ENCODE assay signal across 8 cellular contexts in genomic region chr10:89643812-89644690, GRCh38. TPM values are rescaled to one million over a fixed set of nuclear protein-coding genes. Genes with fewer than 3 reads are reported as not detected.
DNase-seq lines count a peak whose midpoint lies in the region; ATAC-seq and TF ChIP-seq lines count a peak whose summit lies in the region.

No MANE protein-coding gene starts in this region.

- H3K36me3 ChIP-seq in HUES6 (ENCODE audit: control insufficient read depth, insufficient read depth, low read length) (peaks cover 2% of the 10 kb centered on the region; the same call in 1 of the 2 replicates), OCI-LY1 (ENCODE audit: insufficient read depth, low read length) (no peaks in the 10 kb centered on the region), mucosa of stomach (ENCODE audit: control insufficient read depth, insufficient read depth, low read length) (no peaks in the 10 kb centered on the region)

- H2AFZ ChIP-seq in OCI-LY1 (ENCODE audit: low read length) = no peak overlapping the region

- no peaks in the 10 kb centered on the region for H3F3A ChIP-seq in OCI-LY1 (ENCODE audit: insufficient read depth, low read length)

- ATAC-seq in GM21515 (IDR thresholded peaks at IDR 0.05; ENCODE audit: unreplicated experiment) (peak; percentile 91), esophagus mucosa (peak; percentile 94)

- peaks cover 23% of the 10 kb centered on the region for H3K79me2 ChIP-seq in OCI-LY1 (ENCODE audit: insufficient read depth, low read length)

- peaks cover 15% of the 10 kb centered on the region for H3K4me1 ChIP-seq in HUES6 (ENCODE audit: control insufficient read depth, insufficient read depth, low read length)
- H3K4me1 ChIP-seq in OCI-LY1 (ENCODE audit: insufficient read depth, low read length, severe bottlenecking) = peaks cover 34% of the 10 kb centered on the region
- peaks cover 27% of the 10 kb centered on the region for H3K4me1 ChIP-seq in mucosa of stomach (ENCODE audit: control insufficient read depth, insufficient read depth, low read length)

- H3K27ac ChIP-seq in HUES6 (ENCODE audit: low read depth, low read length) (peak overlapping the region; percentile 76), OCI-LY1 (ENCODE audit: low read depth, low read length, poor library complexity, severe bottlenecking) (peak overlapping the region; percentile 46)

- DNase-seq in DMS 273 treated with DMSO at 0.1 percent for 48 hours (lab: John Stamatoyannopoulos, UW) (peak; percentile 88), activated T-cell treated with anti-CD3 and anti-CD28 coated beads for 48 hours (ENCODE audit: low read depth) (peak; percentile 58)
- DNase-seq in stimulated activated CD8-positive, alpha-beta memory T cell treated with anti-CD3 and anti-CD28 coated beads, Interleukin-7, amount 100 ng/mL, for 24 hours (ENCODE audit: low read depth) = peak; percentile 26

- no peaks in the 10 kb centered on the region for H4K20me1 ChIP-seq in OCI-LY1 (ENCODE audit: insufficient read depth, low read length)

- H3K4me2 ChIP-seq in OCI-LY1 (ENCODE audit: low read length) = peak overlapping the region; percentile 75

- H3K9me3 ChIP-seq in HUES6 (ENCODE audit: control insufficient read depth, insufficient read depth, low read depth, low read length) = no peaks in the 10 kb centered on the region; the same call in 1 of the 2 replicates
- H3K9me3 ChIP-seq in OCI-LY1 (ENCODE audit: low read length) = no peaks in the 10 kb centered on the region
- H3K9me3 ChIP-seq in mucosa of stomach (ENCODE audit: control insufficient read depth, low read length) = no peaks in the 10 kb centered on the region

- no peaks in the 10 kb centered on the region for H3K9me2 ChIP-seq in OCI-LY1 (ENCODE audit: low read depth, low read length)

- TF ChIP-seq CTCF in OCI-LY1 (IDR thresholded peaks at IDR 0.05; ENCODE audit: low read length) = no peak

- H3K4me3 ChIP-seq in HUES6 (ENCODE audit: low read depth, low read length) (peak overlapping the region; percentile 91), OCI-LY1 (ENCODE audit: low read depth, low read length, poor library complexity, severe bottlenecking) (peak overlapping the region; percentile 77), mucosa of stomach (ENCODE audit: low read length) (peak overlapping the region; percentile 54)

- H3K27me3 ChIP-seq in HUES6 (ENCODE audit: control insufficient read depth, insufficient read depth, low read length) (no peaks in the 10 kb centered on the region), OCI-LY1 (ENCODE audit: insufficient read depth, low read length) (no peaks in the 10 kb centered on the region), mucosa of stomach (ENCODE audit: control insufficient read depth, insufficient read depth, low read length) (no peaks in the 10 kb centered on the region)

- peak overlapping the region; percentile 77 for H3K9ac ChIP-seq in HUES6 (ENCODE audit: low read length)
- H3K9ac ChIP-seq in OCI-LY1 (ENCODE audit: low read length) = peak overlapping the region; percentile 69
- H3K9ac ChIP-seq in mucosa of stomach (ENCODE audit: low read length) = peak overlapping the region; percentile 76

RNA-seq across cellular contexts. Expression of gene PANK1, which starts 1.0 kb away (rescaled TPM):
- 5.7 TPM for total RNA-seq in esophagus mucosa

RNA-seq across cellular contexts. Expression of gene KIF20B, which starts 57.3 kb away (rescaled TPM):
- 21.0 TPM for total RNA-seq in esophagus mucosa

Comparison
In these comparisons a context has a peak if more than half of its experiments do, and no peak if none do; other contexts are left out.
1. Peak in every context shown above with its lines: DNase-seq, ATAC-seq, H3K4me3 ChIP-seq and H3K27ac ChIP-seq.
2. DNase-seq: peak in every context shown above with its lines; median percentile 88 in DMS 273 treated with DMSO at 0.1 percent for 48 hours; 58 in activated T-cell treated with anti-CD3 and anti-CD28 coated beads for 48 hours; 26 in stimulated activated CD8-positive, alpha-beta memory T cell treated with anti-CD3 and anti-CD28 coated beads, Interleukin-7, amount 100 ng/mL, for 24 hours.